Comparison of ENCODE assay signal across 1 cellular context in the genomic region with DNA sequence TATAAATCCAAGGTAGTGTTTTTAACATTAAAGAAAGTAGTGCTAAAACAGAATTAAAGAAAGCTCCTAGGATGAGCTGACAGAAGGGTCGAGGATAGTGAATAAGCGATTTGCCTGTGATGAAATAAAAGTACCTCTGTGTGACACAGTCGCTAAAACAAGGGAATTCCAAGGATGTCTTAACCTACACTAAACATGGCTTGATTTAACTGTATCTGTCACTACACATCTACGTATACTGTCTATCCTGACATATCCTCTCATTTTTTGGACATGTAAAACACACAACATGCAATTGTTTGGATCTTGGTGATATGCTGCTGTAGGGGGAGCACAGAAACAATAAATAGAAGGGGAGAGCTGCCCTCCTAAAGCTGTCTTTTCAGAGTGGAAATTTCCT.
TF ChIP-seq lines count a peak whose summit lies in the region.

No MANE protein-coding gene starts in this region.

TF ChIP-seq in GM23338, 12 proteins besides CTCF, POLR2A, EP300 and RAD21 (continued from another document):
- no peak for TF ChIP-seq NANOG (IDR thresholded peaks at IDR 0.05; ENCODE audit: borderline replicate concordance)
